In genomic region chr12:106248177-106248848, GRCh38 we compare ENCODE assay signal across 9 cellular contexts. TPM values are rescaled to one million over a fixed set of nuclear protein-coding genes. Genes with fewer than 3 reads are reported as not detected.
A peak's percentile ranks its signal among the peaks of the same experiment; 100 is the strongest.
DNase-seq lines count a peak whose midpoint lies in the region; ATAC-seq, FAIRE-seq and TF ChIP-seq lines count a peak whose summit lies in the region.
"Had no signal": no experiment of that assay in that cellular context is flagged by ENCODE, and none has a peak within 500 bp of the region (broad histone marks: within the 10 kb centered on the region; RNA-seq: fewer than 3 reads in every experiment).

No MANE protein-coding gene starts in this region.

- CTCF ChIA-PET in SK-N-SH (lab: Yijun Ruan, JAX), result interaction anchor here (1.0 to 1.2 kb wide), 2 partner anchors 21 to 55 kb away, joined by 4 to 5 read pairs; no protein-coding TSS in a partner anchor

- peaks cover 13% of the 10 kb centered on the region for H3F3A ChIP-seq in SK-N-SH (replicated peaks; ENCODE audit: insufficient read depth)

- no peaks in the 10 kb centered on the region for H3K9me2 ChIP-seq in SK-N-SH

- H3K4me1 ChIP-seq in SK-N-SH (ENCODE audit: control insufficient read depth in 1 of 2, insufficient read depth in 2 of 2, low read depth in 1 of 2, low read length in 1 of 2), result peaks cover 14% of the 10 kb centered on the region in 2 experiments; a peak in 3 of 4 replicates
- peaks cover 10 to 15% of the 10 kb centered on the region in 2 donors for H3K4me1 ChIP-seq in kidney (ENCODE audit: control insufficient read depth in 1 of 2, insufficient read depth in 1 of 2, low read depth in 1 of 2, low read length in 2 of 2)
- H3K4me1 ChIP-seq in small intestine (ENCODE audit: control insufficient read depth in 2 of 2, insufficient read depth in 1 of 2, low read depth in 1 of 2, low read length in 1 of 2), result peaks cover 2 to 3% of the 10 kb centered on the region in 2 donors

- DNase-seq in A172 (ENCODE audit: low spot score) (peak; percentile 65), SK-N-SH (no peak), choroid plexus epithelial cell (ENCODE audit: low read depth) (peak; percentile 80), kidney (peak; percentile 90), small intestine (peak; percentile 61), NCI-H2081 treated with DMSO at 0.1 percent for 48 hours (lab: John Stamatoyannopoulos, UW) (no peak)

- H3K36me3 ChIP-seq in SK-N-SH (replicated peaks in 1 of 2; ENCODE audit: control insufficient read depth in 1 of 2, insufficient read depth in 2 of 2, low read length in 1 of 2) (peaks cover 8 to 11% of the 10 kb centered on the region in 2 experiments), kidney (ENCODE audit: control insufficient read depth in 1 of 2, insufficient read depth in 2 of 2, low read length in 2 of 2) (no peaks in the 10 kb centered on the region), small intestine (ENCODE audit: control insufficient read depth in 2 of 2, insufficient read depth in 2 of 2, low read length in 2 of 2) (no peaks in the 10 kb centered on the region)

- peak overlapping the region; percentile 72 for H2AFZ ChIP-seq in SK-N-SH (ENCODE audit: low read depth)

- H3K9ac ChIP-seq in SK-N-SH (peak overlapping the region; percentile 99), kidney (ENCODE audit: low read length in 2 of 2) (peak overlapping the region; percentile 63 to 88)

- TF ChIP-seq CTCF in GM12875 (IDR thresholded peaks at IDR 0.05; ENCODE audit: borderline replicate concordance, insufficient read depth, low read depth, low read length) (no peak), SK-N-SH (IDR thresholded peaks at IDR 0.05) (no peak), choroid plexus epithelial cell (conservative IDR thresholded peaks at IDR 0.05; ENCODE audit: low read depth, low read length) (no peak), kidney (IDR thresholded peaks at IDR 0.05; ENCODE audit: borderline replicate concordance, extremely low read depth, insufficient read depth) (no peak)

- peak overlapping the region; percentile 84 for H3K4me2 ChIP-seq in SK-N-SH

- H4K20me1 ChIP-seq in SK-N-SH (ENCODE audit: insufficient read depth), result peaks cover 29% of the 10 kb centered on the region

- no peak for TF ChIP-seq EP300 in SK-N-SH (IDR thresholded peaks at IDR 0.05; ENCODE audit: borderline replicate concordance in 1 of 2, low read depth in 1 of 2, low read length in 1 of 2)

- peak overlapping the region; percentile 80 to 88 for H3K27ac ChIP-seq in SK-N-SH (ENCODE audit: low read depth in 2 of 2, low read length in 1 of 2)
- peak overlapping the region; percentile 94 to 95 for H3K27ac ChIP-seq in kidney (ENCODE audit: low read depth in 2 of 2, low read length in 2 of 2)
- peak overlapping the region; percentile 66 to 83 for H3K27ac ChIP-seq in small intestine (ENCODE audit: low read depth in 1 of 2, low read length in 1 of 2)

- no peak for FAIRE-seq in kidney (lab: Jason Lieb, UNC)
- FAIRE-seq in small intestine (lab: Jason Lieb, UNC), result no peak
- FAIRE-seq: K562 had no signal

- H3K4me3 ChIP-seq in GM12875 (ENCODE audit: low read depth, low read length) (peak overlapping the region; percentile 87), SK-N-SH (ENCODE audit: low read depth in 2 of 2, low read length in 1 of 2) (peak overlapping the region; percentile 76 to 90), choroid plexus epithelial cell (ENCODE audit: low read depth, low read length) (peak overlapping the region; percentile 93), kidney (ENCODE audit: low read length in 2 of 2) (peak overlapping the region; percentile 68 to 75), small intestine (ENCODE audit: low read depth in 1 of 2, low read length in 2 of 2) (peak overlapping the region; percentile 67 to 79)

- H3K79me2 ChIP-seq in SK-N-SH (ENCODE audit: insufficient read depth), result peaks cover 39% of the 10 kb centered on the region

- H3K9me3 ChIP-seq in SK-N-SH (no peaks in the 10 kb centered on the region), kidney (ENCODE audit: control insufficient read depth in 1 of 2, low read length in 2 of 2) (no peaks in the 10 kb centered on the region), small intestine (ENCODE audit: control insufficient read depth, low read depth) (no peaks in the 10 kb centered on the region)

- no peak for TF ChIP-seq RAD21 in SK-N-SH (IDR thresholded peaks at IDR 0.05; ENCODE audit: low read length)

- intact Hi-C loops in kidney (cut with DNase I), result no loop called here

- ATAC-seq in HG02973 (IDR thresholded peaks at IDR 0.05; ENCODE audit: unreplicated experiment), result peak; percentile 12

- no peaks in the 10 kb centered on the region for H3K27me3 ChIP-seq in SK-N-SH (ENCODE audit: insufficient read depth)
- no peaks in the 10 kb centered on the region for H3K27me3 ChIP-seq in small intestine (ENCODE audit: control insufficient read depth in 2 of 2, insufficient read depth in 2 of 2, low read length in 2 of 2)

- POLR2A ChIA-PET in SK-N-SH (lab: Yijun Ruan, JAX), result interaction anchor here (0.6 to 1.3 kb wide), 2 partner anchors 10 to 110 kb away, joined by 4 to 5 read pairs; partner anchors contain the start of gene POLR3B

- 4% methylated on average over 28 of the region's 55 CpGs for WGBS in SK-N-SH (ENCODE audit: low lambda C conversion rate)
- 1% methylated on average over 27 to 55 of the region's 55 CpGs for WGBS in small intestine, 3 donors

TF ChIP-seq in SK-N-SH, 30 proteins besides CTCF, POLR2A, EP300 and RAD21:
- TF ChIP-seq MXI1 (IDR thresholded peaks at IDR 0.05; ENCODE audit: low read depth, low read length) (peak; percentile 28; the same call in 1 of the 2 replicates), SIN3A (IDR thresholded peaks at IDR 0.05; ENCODE audit: borderline replicate concordance, low read depth, low read length) (no peak), POLR2AphosphoS5 (IDR thresholded peaks at IDR 0.05; ENCODE audit: low read depth, low read length) (peak; percentile 36; the same call in 1 of the 2 replicates)

RNA-seq across cellular contexts. Expression of gene CKAP4, which starts 0.5 kb away (rescaled TPM):
- total RNA-seq in A172 (2014; rRNA removed; shearing (Covaris generic)), result 112 and 133 TPM in 2 replicates
- 112 and 113 TPM in 2 replicates for polyA plus RNA-seq in SK-N-SH (2012; rRNA removed)
- polyA plus RNA-seq in SK-N-SH (2012; cell fraction: cytosol; rRNA removed), result 120 and 133 TPM in 2 replicates
- polyA plus RNA-seq in SK-N-SH (2012; cell fraction: nucleus; rRNA removed), result 79.8 and 105 TPM in 2 replicates
- 43.0 TPM for total RNA-seq in kidney
- polyA plus RNA-seq in kidney (ENCODE audit: insufficient read depth, low read depth, low replicate concordance), result 29.2 TPM
- polyA plus RNA-seq in small intestine, result 10 to 100 TPM in 1 of 3 donors, 1 to 10 TPM in 2; 2.0 to 34.5 (median 4.1) TPM

RNA-seq across cellular contexts. Expression of gene TCP11L2, which starts 54.2 kb away (rescaled TPM):
- total RNA-seq in A172 (2014; rRNA removed; shearing (Covaris generic)), result 3.6 TPM in 2 replicates
- polyA plus RNA-seq in SK-N-SH (2012; rRNA removed) (4.0 and 5.5 TPM in 2 replicates), kidney (ENCODE audit: insufficient read depth, low read depth, low replicate concordance) (2.3 TPM), small intestine (1 to 10 TPM; 2.7 to 6.2 (median 5.3) TPM)
- polyA plus RNA-seq in SK-N-SH (2012; cell fraction: cytosol; rRNA removed), result 3.2 and 3.8 TPM in 2 replicates
- 6.3 and 11.7 TPM in 2 replicates for polyA plus RNA-seq in SK-N-SH (2012; cell fraction: nucleus; rRNA removed)
- total RNA-seq in kidney, result 34.5 TPM

Comparison
In these comparisons a context has a peak if more than half of its experiments do, and no peak if none do; other contexts are left out.
1. DNase-seq: peak in A172 (single experiment), choroid plexus epithelial cell (single experiment), kidney (single experiment) and small intestine (single experiment); none in SK-N-SH (single experiment) and NCI-H2081 treated with DMSO at 0.1 percent for 48 hours (single experiment).
2. Peak in every context shown above with its lines, with median percentiles within 50 percentile points of each other: H3K4me3 ChIP-seq and H3K27ac ChIP-seq.